ENCODE assay signal across 8 cellular contexts in the genomic region with DNA sequence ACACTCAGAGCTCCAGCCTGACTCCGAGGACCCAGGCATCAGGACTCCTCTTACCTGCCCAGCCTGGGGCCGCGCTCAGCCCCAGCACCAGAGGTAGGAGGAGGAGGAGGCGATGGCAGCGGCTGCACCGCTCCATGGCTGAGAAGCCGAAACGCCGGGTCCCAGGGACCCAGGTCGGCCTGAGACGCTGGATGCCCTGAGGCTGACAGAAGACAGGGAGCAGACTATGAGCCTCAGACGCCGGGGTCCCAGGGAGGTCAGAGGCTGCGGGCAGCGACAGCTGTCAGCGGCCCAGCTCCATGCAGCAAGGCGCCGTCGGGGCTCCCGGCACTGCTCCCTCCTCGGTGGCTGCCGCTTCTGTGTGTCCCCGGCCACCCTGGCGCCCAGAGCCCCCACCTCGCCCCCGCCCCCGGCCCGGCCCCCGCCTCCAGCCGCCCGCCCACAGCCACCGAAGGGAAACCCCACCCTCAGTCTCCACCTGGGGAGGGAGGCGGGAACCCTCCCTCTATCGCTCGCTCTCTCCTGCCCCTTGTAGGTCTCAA. TPM values are rescaled to one million over a fixed set of nuclear protein-coding genes. Genes with fewer than 3 reads are reported as not detected.
DNase-seq lines count a peak whose midpoint lies in the region; ATAC-seq, FAIRE-seq and TF ChIP-seq lines count a peak whose summit lies in the region.

Gene COL11A2, minus strand, starts transcription at position 363 of the 542 bp plus-strand sequence. Its CDS starts 227 bp downstream, at position 136.

- no peak for TF ChIP-seq POLR2A in uterus (IDR thresholded peaks at IDR 0.05)
- no peak for TF ChIP-seq POLR2A in GM12892 (IDR thresholded peaks at IDR 0.05; ENCODE audit: low read depth, low read length)

- peak; percentile 20 for DNase-seq in stimulated activated CD4-positive, alpha-beta T cell treated with anti-CD3 and anti-CD28 coated beads, Interleukin-15, amount 100 ng/mL, for 24 hours
- no peak for DNase-seq in stimulated activated CD4-positive, alpha-beta T cell treated with anti-CD3 and anti-CD28 coated beads, Interleukin-1b, Interleukin-23, amount 100 ng/mL, for 48 hours
- DNase-seq in effector CD8-positive, alpha-beta T cell (lab: John Stamatoyannopoulos, UW), result peak; percentile 28
- DNase-seq in uterus (no peak), GM12892 (ENCODE audit: insufficient read length) (no peak), NCI-H1694 (lab: John Stamatoyannopoulos, UW) (no peak)

- ATAC-seq in GM19351 (IDR thresholded peaks at IDR 0.05; ENCODE audit: unreplicated experiment), result no peak

- peak within 1 kb of the TSS; percentile 16 to 68 for H3K27ac ChIP-seq in uterus

- H3K4me1 ChIP-seq in mucosa of stomach (ENCODE audit: control insufficient read depth, insufficient read depth, low read length) (peaks cover 21% of the 10 kb centered on the region), uterus (peaks cover 0 to 11% of the 10 kb centered on the region in 2 donors)

- H3K4me3 ChIP-seq in mucosa of stomach (ENCODE audit: low read length) (peak within 1 kb of the TSS; percentile 29), uterus (peak within 1 kb of the TSS; percentile 16 to 32)

- no peaks in the 10 kb centered on the region for H3K9me3 ChIP-seq in mucosa of stomach (ENCODE audit: control insufficient read depth, low read length)
- H3K9me3 ChIP-seq in uterus, result no peaks in the 10 kb centered on the region

- peak within 1 kb of the TSS; percentile 47 for H3K9ac ChIP-seq in mucosa of stomach (ENCODE audit: low read length)

- FAIRE-seq in GM12892 (lab: Jason Lieb, UNC), result no peak

- peaks cover 15% of the 10 kb centered on the region for H3K36me3 ChIP-seq in mucosa of stomach (ENCODE audit: control insufficient read depth, insufficient read depth, low read length)
- H3K36me3 ChIP-seq in uterus, result no peaks in the 10 kb centered on the region

- H3K27me3 ChIP-seq in mucosa of stomach (ENCODE audit: control insufficient read depth, insufficient read depth, low read length) (peaks cover 45% of the 10 kb centered on the region), uterus (peaks cover 0 to 8% of the 10 kb centered on the region in 2 donors)

- no peak for TF ChIP-seq CTCF in uterus (IDR thresholded peaks at IDR 0.05)

- intact Hi-C loops in uterus (cut with DNase I; ENCODE audit: low total_unique reads), result no loop called here

RNA-seq across cellular contexts. Expression of gene COL11A2, which starts in this region (rescaled TPM):
- total RNA-seq in uterus, result 1 to 10 TPM in 2 of 4 donors, under 1 TPM in 2; under 0.01 to 2.6 (median 1.0) TPM
- 0.83 TPM for polyA plus RNA-seq in GM12892 (2012; ENCODE audit: missing spikeins)

Comparison
In these comparisons a context has a peak if more than half of its experiments do, and no peak if none do; other contexts are left out.
1. DNase-seq: peak in stimulated activated CD4-positive, alpha-beta T cell treated with anti-CD3 and anti-CD28 coated beads, Interleukin-15, amount 100 ng/mL, for 24 hours (single experiment) and effector CD8-positive, alpha-beta T cell (single experiment); none in stimulated activated CD4-positive, alpha-beta T cell treated with anti-CD3 and anti-CD28 coated beads, Interleukin-1b, Interleukin-23, amount 100 ng/mL, for 48 hours (single experiment), uterus (0 of 2), GM12892 (single experiment) and NCI-H1694 (single experiment).